In the genomic region with DNA sequence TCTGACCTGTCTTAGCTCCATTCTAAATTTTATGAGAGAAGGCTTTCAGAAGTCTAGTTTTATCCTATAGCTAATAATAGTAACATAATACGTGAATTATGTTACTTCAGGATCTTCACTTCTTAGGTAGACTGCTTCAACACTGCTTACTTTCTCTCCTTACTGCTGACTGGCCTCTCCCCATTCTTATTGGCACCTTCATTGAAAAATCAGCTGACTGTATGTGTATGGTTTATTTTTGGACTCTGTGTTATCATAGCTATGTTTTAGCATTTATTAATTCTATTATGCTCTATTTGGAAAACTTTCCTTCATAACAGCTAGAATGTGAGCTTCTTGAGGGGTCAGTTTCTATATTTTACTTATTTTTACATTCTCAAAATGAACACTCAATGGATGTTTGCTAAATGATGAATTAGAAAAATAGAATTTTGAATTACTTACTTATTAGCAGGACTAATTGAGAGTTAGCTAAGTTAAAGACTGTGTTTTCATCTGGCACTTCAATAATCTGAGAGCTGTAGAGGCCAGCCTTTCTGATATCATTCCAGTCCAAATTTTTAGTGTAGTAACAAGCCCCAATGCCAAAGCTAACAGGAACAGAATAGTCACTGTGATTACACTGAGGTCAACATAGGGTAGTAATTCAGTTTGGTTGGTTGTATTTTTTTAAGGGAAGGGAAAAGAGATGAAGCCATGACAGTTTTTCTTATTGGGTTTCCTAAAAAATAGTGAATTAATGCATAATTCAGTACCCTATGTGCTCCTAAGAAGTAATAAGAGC, we compare ENCODE assay signal across 1 cellular context.
TF ChIP-seq lines count a peak whose summit lies in the region.

No MANE protein-coding gene starts in this region.

TF ChIP-seq in HepG2, 621 proteins besides CTCF, POLR2A, EP300 and RAD21 (continued from another document):
- TF ChIP-seq, protein P1, sequence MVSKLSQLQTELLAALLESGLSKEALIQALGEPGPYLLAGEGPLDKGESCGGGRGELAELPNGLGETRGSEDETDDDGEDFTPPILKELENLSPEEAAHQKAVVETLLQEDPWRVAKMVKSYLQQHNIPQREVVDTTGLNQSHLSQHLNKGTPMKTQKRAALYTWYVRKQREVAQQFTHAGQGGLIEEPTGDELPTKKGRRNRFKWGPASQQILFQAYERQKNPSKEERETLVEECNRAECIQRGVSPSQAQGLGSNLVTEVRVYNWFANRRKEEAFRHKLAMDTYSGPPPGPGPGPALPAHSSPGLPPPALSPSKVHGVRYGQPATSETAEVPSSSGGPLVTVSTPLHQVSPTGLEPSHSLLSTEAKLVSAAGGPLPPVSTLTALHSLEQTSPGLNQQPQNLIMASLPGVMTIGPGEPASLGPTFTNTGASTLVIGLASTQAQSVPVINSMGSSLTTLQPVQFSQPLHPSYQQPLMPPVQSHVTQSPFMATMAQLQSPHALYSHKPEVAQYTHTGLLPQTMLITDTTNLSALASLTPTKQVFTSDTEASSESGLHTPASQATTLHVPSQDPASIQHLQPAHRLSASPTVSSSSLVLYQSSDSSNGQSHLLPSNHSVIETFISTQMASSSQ (IDR thresholded peaks at IDR 0.05; ENCODE audit: low read depth) = no peak
- TF ChIP-seq, protein P1 (CRISPR knock-in tag; IDR thresholded peaks at IDR 0.05; ENCODE audit: borderline replicate concordance) = no peak
- TF ChIP-seq RBM22 (optimal IDR thresholded peaks at IDR 0.05; ENCODE audit: low read length) = no peak
- no peak for TF ChIP-seq SP140L (CRISPR knock-in tag; IDR thresholded peaks at IDR 0.05; ENCODE audit: borderline replicate concordance)
- TF ChIP-seq ZNF768 (CRISPR knock-in tag; IDR thresholded peaks at IDR 0.05) = no peak
- no peak for TF ChIP-seq NAIF1 (CRISPR knock-in tag; IDR thresholded peaks at IDR 0.05; ENCODE audit: borderline replicate concordance)
- TF ChIP-seq, protein P2, sequence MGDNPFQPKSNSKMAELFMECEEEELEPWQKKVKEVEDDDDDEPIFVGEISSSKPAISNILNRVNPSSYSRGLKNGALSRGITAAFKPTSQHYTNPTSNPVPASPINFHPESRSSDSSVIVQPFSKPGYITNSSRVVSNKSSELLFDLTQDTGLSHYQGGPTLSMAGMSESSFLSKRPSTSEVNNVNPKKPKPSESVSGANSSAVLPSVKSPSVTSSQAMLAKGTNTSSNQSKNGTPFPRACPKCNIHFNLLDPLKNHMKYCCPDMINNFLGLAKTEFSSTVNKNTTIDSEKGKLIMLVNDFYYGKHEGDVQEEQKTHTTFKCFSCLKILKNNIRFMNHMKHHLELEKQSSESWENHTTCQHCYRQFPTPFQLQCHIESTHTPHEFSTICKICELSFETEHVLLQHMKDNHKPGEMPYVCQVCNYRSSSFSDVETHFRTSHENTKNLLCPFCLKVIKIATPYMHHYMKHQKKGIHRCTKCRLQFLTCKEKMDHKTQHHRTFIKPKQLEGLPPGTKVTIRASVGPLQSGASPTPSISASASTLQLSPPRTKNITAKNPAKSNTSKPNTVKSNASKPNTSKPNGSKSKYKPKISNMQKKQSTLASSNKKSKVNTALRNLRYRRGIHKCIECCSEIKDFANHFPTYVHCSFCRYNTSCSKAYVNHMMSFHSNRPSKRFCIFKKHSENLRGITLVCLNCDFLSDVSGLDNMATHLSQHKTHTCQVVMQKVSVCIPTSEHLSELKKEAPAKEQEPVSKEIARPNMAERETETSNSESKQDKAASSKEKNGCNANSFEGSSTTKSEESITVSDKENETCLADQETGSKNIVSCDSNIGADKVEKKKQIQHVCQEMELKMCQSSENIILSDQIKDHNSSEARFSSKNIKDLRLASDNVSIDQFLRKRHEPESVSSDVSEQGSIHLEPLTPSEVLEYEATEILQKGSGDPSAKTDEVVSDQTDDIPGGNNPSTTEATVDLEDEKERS (CRISPR knock-in tag; IDR thresholded peaks at IDR 0.05) = no peak
- TF ChIP-seq NFYC (CRISPR knock-in tag; IDR thresholded peaks at IDR 0.05) = no peak
- TF ChIP-seq, protein P3, sequence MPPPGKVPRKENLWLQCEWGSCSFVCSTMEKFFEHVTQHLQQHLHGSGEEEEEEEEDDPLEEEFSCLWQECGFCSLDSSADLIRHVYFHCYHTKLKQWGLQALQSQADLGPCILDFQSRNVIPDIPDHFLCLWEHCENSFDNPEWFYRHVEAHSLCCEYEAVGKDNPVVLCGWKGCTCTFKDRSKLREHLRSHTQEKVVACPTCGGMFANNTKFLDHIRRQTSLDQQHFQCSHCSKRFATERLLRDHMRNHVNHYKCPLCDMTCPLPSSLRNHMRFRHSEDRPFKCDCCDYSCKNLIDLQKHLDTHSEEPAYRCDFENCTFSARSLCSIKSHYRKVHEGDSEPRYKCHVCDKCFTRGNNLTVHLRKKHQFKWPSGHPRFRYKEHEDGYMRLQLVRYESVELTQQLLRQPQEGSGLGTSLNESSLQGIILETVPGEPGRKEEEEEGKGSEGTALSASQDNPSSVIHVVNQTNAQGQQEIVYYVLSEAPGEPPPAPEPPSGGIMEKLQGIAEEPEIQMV (CRISPR knock-in tag; IDR thresholded peaks at IDR 0.05; ENCODE audit: low read depth) = no peak
- TF ChIP-seq, protein P4, sequence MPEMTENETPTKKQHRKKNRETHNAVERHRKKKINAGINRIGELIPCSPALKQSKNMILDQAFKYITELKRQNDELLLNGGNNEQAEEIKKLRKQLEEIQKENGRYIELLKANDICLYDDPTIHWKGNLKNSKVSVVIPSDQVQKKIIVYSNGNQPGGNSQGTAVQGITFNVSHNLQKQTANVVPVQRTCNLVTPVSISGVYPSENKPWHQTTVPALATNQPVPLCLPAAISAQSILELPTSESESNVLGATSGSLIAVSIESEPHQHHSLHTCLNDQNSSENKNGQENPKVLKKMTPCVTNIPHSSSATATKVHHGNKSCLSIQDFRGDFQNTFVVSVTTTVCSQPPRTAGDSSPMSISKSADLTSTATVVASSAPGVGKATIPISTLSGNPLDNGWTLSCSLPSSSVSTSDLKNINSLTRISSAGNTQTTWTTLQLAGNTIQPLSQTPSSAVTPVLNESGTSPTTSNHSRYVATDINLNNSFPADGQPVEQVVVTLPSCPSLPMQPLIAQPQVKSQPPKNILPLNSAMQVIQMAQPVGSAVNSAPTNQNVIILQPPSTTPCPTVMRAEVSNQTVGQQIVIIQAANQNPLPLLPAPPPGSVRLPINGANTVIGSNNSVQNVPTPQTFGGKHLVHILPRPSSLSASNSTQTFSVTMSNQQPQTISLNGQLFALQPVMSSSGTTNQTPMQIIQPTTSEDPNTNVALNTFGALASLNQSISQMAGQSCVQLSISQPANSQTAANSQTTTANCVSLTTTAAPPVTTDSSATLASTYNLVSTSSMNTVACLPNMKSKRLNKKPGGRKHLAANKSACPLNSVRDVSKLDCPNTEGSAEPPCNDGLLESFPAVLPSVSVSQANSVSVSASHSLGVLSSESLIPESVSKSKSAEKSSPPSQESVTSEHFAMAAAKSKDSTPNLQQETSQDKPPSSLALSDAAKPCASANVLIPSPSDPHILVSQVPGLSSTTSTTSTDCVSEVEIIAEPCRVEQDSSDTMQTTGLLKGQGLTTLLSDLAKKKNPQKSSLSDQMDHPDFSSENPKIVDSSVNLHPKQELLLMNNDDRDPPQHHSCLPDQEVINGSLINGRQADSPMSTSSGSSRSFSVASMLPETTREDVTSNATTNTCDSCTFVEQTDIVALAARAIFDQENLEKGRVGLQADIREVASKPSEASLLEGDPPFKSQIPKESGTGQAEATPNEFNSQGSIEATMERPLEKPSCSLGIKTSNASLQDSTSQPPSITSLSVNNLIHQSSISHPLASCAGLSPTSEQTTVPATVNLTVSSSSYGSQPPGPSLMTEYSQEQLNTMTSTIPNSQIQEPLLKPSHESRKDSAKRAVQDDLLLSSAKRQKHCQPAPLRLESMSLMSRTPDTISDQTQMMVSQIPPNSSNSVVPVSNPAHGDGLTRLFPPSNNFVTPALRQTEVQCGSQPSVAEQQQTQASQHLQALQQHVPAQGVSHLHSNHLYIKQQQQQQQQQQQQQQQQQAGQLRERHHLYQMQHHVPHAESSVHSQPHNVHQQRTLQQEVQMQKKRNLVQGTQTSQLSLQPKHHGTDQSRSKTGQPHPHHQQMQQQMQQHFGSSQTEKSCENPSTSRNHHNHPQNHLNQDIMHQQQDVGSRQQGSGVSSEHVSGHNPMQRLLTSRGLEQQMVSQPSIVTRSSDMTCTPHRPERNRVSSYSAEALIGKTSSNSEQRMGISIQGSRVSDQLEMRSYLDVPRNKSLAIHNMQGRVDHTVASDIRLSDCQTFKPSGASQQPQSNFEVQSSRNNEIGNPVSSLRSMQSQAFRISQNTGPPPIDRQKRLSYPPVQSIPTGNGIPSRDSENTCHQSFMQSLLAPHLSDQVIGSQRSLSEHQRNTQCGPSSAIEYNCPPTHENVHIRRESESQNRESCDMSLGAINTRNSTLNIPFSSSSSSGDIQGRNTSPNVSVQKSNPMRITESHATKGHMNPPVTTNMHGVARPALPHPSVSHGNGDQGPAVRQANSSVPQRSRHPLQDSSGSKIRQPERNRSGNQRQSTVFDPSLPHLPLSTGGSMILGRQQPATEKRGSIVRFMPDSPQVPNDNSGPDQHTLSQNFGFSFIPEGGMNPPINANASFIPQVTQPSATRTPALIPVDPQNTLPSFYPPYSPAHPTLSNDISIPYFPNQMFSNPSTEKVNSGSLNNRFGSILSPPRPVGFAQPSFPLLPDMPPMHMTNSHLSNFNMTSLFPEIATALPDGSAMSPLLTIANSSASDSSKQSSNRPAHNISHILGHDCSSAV (CRISPR knock-in tag; IDR thresholded peaks at IDR 0.05; ENCODE audit: borderline replicate concordance) = no peak
- TF ChIP-seq, protein P5, sequence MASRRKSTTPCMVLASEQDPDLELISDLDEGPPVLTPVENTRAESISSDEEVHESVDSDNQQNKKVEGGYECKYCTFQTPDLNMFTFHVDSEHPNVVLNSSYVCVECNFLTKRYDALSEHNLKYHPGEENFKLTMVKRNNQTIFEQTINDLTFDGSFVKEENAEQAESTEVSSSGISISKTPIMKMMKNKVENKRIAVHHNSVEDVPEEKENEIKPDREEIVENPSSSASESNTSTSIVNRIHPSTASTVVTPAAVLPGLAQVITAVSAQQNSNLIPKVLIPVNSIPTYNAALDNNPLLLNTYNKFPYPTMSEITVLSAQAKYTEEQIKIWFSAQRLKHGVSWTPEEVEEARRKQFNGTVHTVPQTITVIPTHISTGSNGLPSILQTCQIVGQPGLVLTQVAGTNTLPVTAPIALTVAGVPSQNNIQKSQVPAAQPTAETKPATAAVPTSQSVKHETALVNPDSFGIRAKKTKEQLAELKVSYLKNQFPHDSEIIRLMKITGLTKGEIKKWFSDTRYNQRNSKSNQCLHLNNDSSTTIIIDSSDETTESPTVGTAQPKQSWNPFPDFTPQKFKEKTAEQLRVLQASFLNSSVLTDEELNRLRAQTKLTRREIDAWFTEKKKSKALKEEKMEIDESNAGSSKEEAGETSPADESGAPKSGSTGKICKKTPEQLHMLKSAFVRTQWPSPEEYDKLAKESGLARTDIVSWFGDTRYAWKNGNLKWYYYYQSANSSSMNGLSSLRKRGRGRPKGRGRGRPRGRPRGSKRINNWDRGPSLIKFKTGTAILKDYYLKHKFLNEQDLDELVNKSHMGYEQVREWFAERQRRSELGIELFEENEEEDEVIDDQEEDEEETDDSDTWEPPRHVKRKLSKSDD (CRISPR knock-in tag; IDR thresholded peaks at IDR 0.05; ENCODE audit: low read depth) = no peak
- TF ChIP-seq ZNF160 (CRISPR knock-in tag; IDR thresholded peaks at IDR 0.05) = no peak
- TF ChIP-seq ONECUT2 (CRISPR knock-in tag; IDR thresholded peaks at IDR 0.05) = no peak
- no peak for TF ChIP-seq ZNF605 (CRISPR knock-in tag; IDR thresholded peaks at IDR 0.05)
